In the genomic region with DNA sequence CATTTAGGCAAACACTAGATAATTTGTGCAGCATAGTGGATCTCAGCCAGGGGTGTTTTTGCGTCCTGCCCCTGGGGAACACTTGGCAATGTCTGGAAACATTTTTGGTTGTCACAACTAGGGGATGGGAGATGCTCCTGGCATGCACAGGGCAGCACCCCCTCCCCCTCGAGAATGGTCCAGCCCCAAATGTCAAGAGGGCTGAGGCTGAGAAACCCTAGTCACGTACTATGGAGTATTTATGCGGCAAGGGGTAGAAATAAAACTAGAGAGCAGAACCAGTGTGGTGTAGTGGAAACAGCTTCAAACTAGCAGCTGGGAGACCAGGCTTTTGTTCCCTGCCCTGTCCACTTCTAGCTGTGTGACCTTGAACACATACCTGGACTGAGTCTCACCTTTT, we compare ENCODE assay signal across 22 cellular contexts. TPM values are rescaled to one million over a fixed set of nuclear protein-coding genes. Genes with fewer than 3 reads are reported as not detected.
DNase-seq lines count a peak whose midpoint lies in the region; TF ChIP-seq lines count a peak whose summit lies in the region.
"Had no signal": no experiment of that assay in that cellular context is flagged by ENCODE, and none has a peak within 500 bp of the region (broad histone marks: within the 10 kb centered on the region; RNA-seq: fewer than 3 reads in every experiment).

No MANE protein-coding gene starts in this region.

- H3K36me3 ChIP-seq in OCI-LY3 (replicated peaks; ENCODE audit: low read depth, low read length) (no peaks in the 10 kb centered on the region), stomach smooth muscle (ENCODE audit: control insufficient read depth in 2 of 2, insufficient read depth in 2 of 2, low read length in 2 of 2) (peaks cover 4 to 6% of the 10 kb centered on the region in 2 donors)

- H3K27me3 Mint-ChIP-seq in CD14-positive monocyte (ENCODE audit: low read depth in 3 of 3) (peaks cover 0 to 3% (median 0%) of the 10 kb centered on the region in 3 donors), endothelial cell (ENCODE audit: unreplicated experiment) (no peaks in the 10 kb centered on the region)
- H3K27me3 Mint-ChIP-seq: stimulated activated naive CD8-positive, alpha-beta T cell treated with anti-CD3 and anti-CD28 coated beads, Interleukin-15, amount 100 ng/mL, for 72 hours had no signal

- peaks cover 48% of the 10 kb centered on the region for H3K4me1 Mint-ChIP-seq in CD14-positive monocyte
- H3K4me1 Mint-ChIP-seq in endothelial cell (ENCODE audit: unreplicated experiment), result no peaks in the 10 kb centered on the region

- no peaks in the 10 kb centered on the region for H3K79me2 ChIP-seq in OCI-LY3 (ENCODE audit: low read length)

- H3K4me3 ChIP-seq in OCI-LY3 (ENCODE audit: low read length) (peak overlapping the region; percentile 23; the same call in 1 of the 2 replicates), stomach smooth muscle (ENCODE audit: low read length in 2 of 2) (no peak overlapping the region)
- H3K4me3 ChIP-seq: adrenal gland, body of pancreas, lung had no signal

- H3K9me3 Mint-ChIP-seq in CD14-positive monocyte, result peaks cover 0 to 19% (median 2%) of the 10 kb centered on the region in 7 donors
- H3K9me3 Mint-ChIP-seq in endothelial cell (ENCODE audit: unreplicated experiment), result no peaks in the 10 kb centered on the region
- H3K9me3 Mint-ChIP-seq: stimulated activated naive CD8-positive, alpha-beta T cell treated with anti-CD3 and anti-CD28 coated beads, Interleukin-15, amount 100 ng/mL, for 72 hours had no signal

- H3K27ac ChIP-seq in OCI-LY3 (ENCODE audit: low read length) (no peak overlapping the region), layer of hippocampus (ENCODE audit: low read depth, low read length) (peak overlapping the region; percentile 16), stomach smooth muscle (ENCODE audit: low read length) (peak overlapping the region; percentile 66)

- H3K4me2 ChIP-seq in OCI-LY3 (ENCODE audit: low read length), result peak overlapping the region; percentile 57
- H3K4me2 ChIP-seq: SK-N-SH had no signal

- H3K9ac ChIP-seq in OCI-LY3 (ENCODE audit: low read length) (no peak overlapping the region), stomach smooth muscle (ENCODE audit: low read length in 2 of 2) (no peak overlapping the region)
- H3K9ac ChIP-seq: SK-N-SH had no signal

- peak overlapping the region; percentile 9 to 63 for H3K4me3 Mint-ChIP-seq in CD14-positive monocyte
- H3K4me3 Mint-ChIP-seq in endothelial cell (ENCODE audit: unreplicated experiment), result no peak overlapping the region
- H3K4me3 Mint-ChIP-seq: neural crest cell; stimulated activated naive CD8-positive, alpha-beta T cell treated with anti-CD3 and anti-CD28 coated beads, Interleukin-15, amount 100 ng/mL, for 72 hours had no signal

- TF ChIP-seq POLR2A in erythroblast (IDR thresholded peaks at IDR 0.05; ENCODE audit: low read length), result no peak

- H3K9me3 ChIP-seq in OCI-LY3 (ENCODE audit: insufficient read depth, low read length), result no peaks in the 10 kb centered on the region
- no peaks in the 10 kb centered on the region for H3K9me3 ChIP-seq in stomach smooth muscle (ENCODE audit: control insufficient read depth in 2 of 2, low read length in 2 of 2)
- H3K9me3 ChIP-seq: adrenal gland, body of pancreas had no signal

- peaks cover 8% of the 10 kb centered on the region; the same call in 1 of the 2 replicates for H4K20me1 ChIP-seq in OCI-LY3 (ENCODE audit: insufficient read depth, low read length)

- H3K36me3 Mint-ChIP-seq in CD14-positive monocyte, result peaks cover 12 to 19% of the 10 kb centered on the region in 2 donors
- peaks cover 50% of the 10 kb centered on the region for H3K36me3 Mint-ChIP-seq in endothelial cell (ENCODE audit: low read depth, unreplicated experiment)

- intact Hi-C loops in CD14-positive monocyte (cut with micrococcal nuclease), result loop anchor here (2.0 to 10.0 kb wide), 5 partner anchors 121 to 1374 kb away; no protein-coding TSS in a partner anchor

- H3K27ac Mint-ChIP-seq in CD14-positive monocyte (peak overlapping the region in 3 of 7 donors; percentile 8 to 54 (median 32)), endothelial cell (ENCODE audit: unreplicated experiment) (no peak overlapping the region)
- H3K27ac Mint-ChIP-seq: stimulated activated naive CD8-positive, alpha-beta T cell treated with anti-CD3 and anti-CD28 coated beads, Interleukin-15, amount 100 ng/mL, for 72 hours had no signal

- TF ChIP-seq CTCF in CD14-positive monocyte (IDR thresholded peaks at IDR 0.05), result no peak
- no peak for TF ChIP-seq CTCF in OCI-LY3 (IDR thresholded peaks at IDR 0.05; ENCODE audit: low read depth, low read length)
- TF ChIP-seq CTCF in endothelial cell (IDR thresholded peaks at IDR 0.05; ENCODE audit: unreplicated experiment), result no peak

- no peak overlapping the region for H2AFZ ChIP-seq in OCI-LY3 (ENCODE audit: low read depth, low read length)

- DNase-seq in CD14-positive monocyte (ENCODE audit: low spot score) (no peak), erythroblast (lab: John Stamatoyannopoulos, UW) (no peak), endothelial cell (ENCODE audit: low spot score) (no peak), occipital lobe (lab: John Stamatoyannopoulos, UW) (no peak)
- DNase-seq: activated CD8-positive, alpha-beta memory T cell treated with anti-CD3 and anti-CD28 coated beads for 24 hours; activated gamma-delta T cell treated with Interleukin-2 at 50 U/mL for 16 hours; adrenal gland; body of pancreas; DND-41; HCEC 1CT; NCI-H1105 treated with DMSO at 0.1 percent for 48 hours; NCI-H2029; NCI-H345; SK-N-SH; stimulated activated CD4-positive, alpha-beta T cell treated with anti-CD3 and anti-CD28 coated beads, Interleukin-15, amount 100 ng/mL, for 24 hours; stimulated activated naive CD8-positive, alpha-beta T cell treated with anti-CD3 and anti-CD28 coated beads, Interleukin-15, amount 100 ng/mL, for 72 hours; T-helper 2 cell had no signal

- peaks cover 31% of the 10 kb centered on the region for H3K4me1 ChIP-seq in OCI-LY3 (ENCODE audit: low read length)
- H3K4me1 ChIP-seq in stomach smooth muscle (ENCODE audit: control insufficient read depth, insufficient read depth, low read length), result peaks cover 33% of the 10 kb centered on the region
- H3K4me1 ChIP-seq: body of pancreas had no signal

- H3K27me3 ChIP-seq in OCI-LY3 (ENCODE audit: low read depth, low read length), result peaks cover 50% of the 10 kb centered on the region
- no peaks in the 10 kb centered on the region for H3K27me3 ChIP-seq in layer of hippocampus (ENCODE audit: control insufficient read depth, insufficient read depth, low read length)
- H3K27me3 ChIP-seq in stomach smooth muscle (ENCODE audit: control insufficient read depth in 1 of 2, insufficient read depth in 2 of 2, low read length in 2 of 2), result peaks cover 0 to 2% of the 10 kb centered on the region in 2 donors
- H3K27me3 ChIP-seq: adrenal gland, body of pancreas had no signal

RNA-seq across cellular contexts. Expression of a gene that starts 38.2 kb away (rescaled TPM):
- polyA plus RNA-seq in CD14-positive monocyte, result 1 to 10 TPM; 1.3 to 1.9 TPM
- total RNA-seq in endothelial cell (ENCODE audit: unreplicated experiment) (23.1 TPM), occipital lobe (68.6 TPM)
